In the genomic region with DNA sequence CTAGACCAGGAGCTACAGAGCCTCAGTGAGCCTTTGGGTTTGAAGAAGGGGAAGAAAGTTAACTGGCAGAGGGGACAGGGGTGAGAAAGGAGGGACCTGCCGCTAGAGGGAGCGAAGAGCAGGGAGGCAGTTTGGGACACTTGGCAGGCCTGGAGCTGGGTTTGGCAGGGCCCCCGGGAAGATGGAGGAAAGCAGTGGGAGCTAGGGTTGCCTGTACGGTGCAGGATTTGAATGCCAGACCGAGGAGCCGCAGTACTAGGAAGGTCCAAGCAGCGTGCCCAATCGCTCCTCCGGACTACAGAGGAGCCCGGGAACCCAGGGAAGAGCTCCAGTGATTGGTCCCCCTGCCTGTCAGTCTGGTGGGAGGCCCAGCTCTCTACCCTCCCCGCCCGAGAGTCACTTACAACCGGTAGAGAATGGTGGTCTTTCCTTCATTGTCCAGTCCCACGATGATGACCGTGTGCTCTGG, we compare ENCODE assay signal across 8 cellular contexts. TPM values are rescaled to one million over a fixed set of nuclear protein-coding genes. Genes with fewer than 3 reads are reported as not detected.
DNase-seq lines count a peak whose midpoint lies in the region; ATAC-seq and TF ChIP-seq lines count a peak whose summit lies in the region.

No MANE protein-coding gene starts in this region.

- H3K36me3 Mint-ChIP-seq in endothelial cell (ENCODE audit: low read depth, unreplicated experiment), result peaks cover 3% of the 10 kb centered on the region

- no peak overlapping the region for H4K5ac ChIP-seq in mesendoderm (ENCODE audit: low read length)

- WGBS in mesendoderm (ENCODE audit: extremely low coverage, insufficient coverage, low lambda C conversion rate), result no CpG with 5 or more reads among the region's 15 CpGs

- H3K18ac ChIP-seq in mesendoderm (ENCODE audit: low read length), result no peak overlapping the region

- H3K4me3 Mint-ChIP-seq in endothelial cell (ENCODE audit: unreplicated experiment), result peak overlapping the region; percentile 93

- no peaks in the 10 kb centered on the region for H3K79me1 ChIP-seq in mesendoderm (ENCODE audit: low read length)

- no peak overlapping the region for H3K27ac ChIP-seq in mesendoderm (ENCODE audit: low read depth, low read length)

- H3K79me2 ChIP-seq in mesendoderm (ENCODE audit: control insufficient read depth, insufficient read depth, low read length), result no peaks in the 10 kb centered on the region

- no peak overlapping the region for H2BK120ac ChIP-seq in mesendoderm (ENCODE audit: low read depth, low read length)

- no peak overlapping the region for H3K23ac ChIP-seq in mesendoderm (ENCODE audit: low read length)

- peak overlapping the region; percentile 90 for H3K4me2 ChIP-seq in mesendoderm (ENCODE audit: low read length)

- ATAC-seq in HG03108 (IDR thresholded peaks at IDR 0.05; ENCODE audit: unreplicated experiment), result peak; percentile 78
- no peak for ATAC-seq in HG03439 (IDR thresholded peaks at IDR 0.05; ENCODE audit: unreplicated experiment)

- H2BK5ac ChIP-seq in mesendoderm (ENCODE audit: low read length), result no peak overlapping the region

- no peak overlapping the region for H3K4ac ChIP-seq in mesendoderm (ENCODE audit: low read depth, low read length)

- H3K56ac ChIP-seq in mesendoderm (ENCODE audit: low read length), result peak overlapping the region; percentile 89

- H3K4me3 ChIP-seq in mesendoderm (ENCODE audit: low read length), result peak overlapping the region; percentile 46

- peaks cover 7% of the 10 kb centered on the region for H3K27me3 Mint-ChIP-seq in endothelial cell (ENCODE audit: unreplicated experiment)

- no peak overlapping the region for H2AK5ac ChIP-seq in mesendoderm (ENCODE audit: low read length)

- peak overlapping the region; percentile 62 for H3K9ac ChIP-seq in mesendoderm (ENCODE audit: low read length)

- DNase-seq in NCI-H82 treated with DMSO at 0.1 percent for 48 hours (lab: John Stamatoyannopoulos, UW; ENCODE audit: unreplicated experiment) (peak; percentile 68), endothelial cell (ENCODE audit: low spot score) (peak; percentile 74), mesendoderm (peak; percentile 97)
- DNase-seq in activated CD8-positive, alpha-beta memory T cell treated with anti-CD3 and anti-CD28 coated beads for 4 hours (ENCODE audit: low read depth in 2 of 2), result peak; percentile 53 to 58
- peak; percentile 62 for DNase-seq in stimulated activated CD8-positive, alpha-beta memory T cell treated with anti-CD3 and anti-CD28 coated beads, Interleukin-12 subunit alpha, Interleukin-12 subunit beta, amount 100 ng/mL, for 4 hours (ENCODE audit: low read depth)

- H4K8ac ChIP-seq in mesendoderm (ENCODE audit: low read depth, low read length), result no peak overlapping the region

- H3K27me3 ChIP-seq in mesendoderm (ENCODE audit: insufficient read depth, low read length, poor library complexity), result peaks cover 10% of the 10 kb centered on the region

- H3K27ac Mint-ChIP-seq in endothelial cell (ENCODE audit: unreplicated experiment), result no peak overlapping the region

- TF ChIP-seq CTCF in GM12872 (IDR thresholded peaks at IDR 0.05; ENCODE audit: insufficient read depth, low read depth, low read length) (peak; percentile 93), endothelial cell (IDR thresholded peaks at IDR 0.05; ENCODE audit: unreplicated experiment) (peak; percentile 72)

- H2BK15ac ChIP-seq in mesendoderm (replicated peaks; ENCODE audit: low read depth), result no peak overlapping the region

- no peaks in the 10 kb centered on the region for H3K36me3 ChIP-seq in mesendoderm (ENCODE audit: control insufficient read depth, insufficient read depth, low read length)

- peaks cover 16% of the 10 kb centered on the region for H3K4me1 Mint-ChIP-seq in endothelial cell (ENCODE audit: unreplicated experiment)

- no peaks in the 10 kb centered on the region for H3K4me1 ChIP-seq in mesendoderm (ENCODE audit: control insufficient read depth, low read depth, low read length)

- H3K9me3 Mint-ChIP-seq in endothelial cell (ENCODE audit: unreplicated experiment), result no peaks in the 10 kb centered on the region

RNA-seq across cellular contexts. Expression of gene ARL5C, which starts 1.3 kb away (rescaled TPM):
- not detected for total RNA-seq in endothelial cell (ENCODE audit: unreplicated experiment)
- polyA plus RNA-seq in mesendoderm (2013, experiment 1 of 2), result not detected
- polyA plus RNA-seq in mesendoderm (2013, experiment 2 of 2), result not detected

RNA-seq across cellular contexts. Expression of gene PLXDC1, which starts 13.3 kb away (rescaled TPM):
- total RNA-seq in endothelial cell (ENCODE audit: unreplicated experiment), result 3.7 TPM
- 0.44 TPM for polyA plus RNA-seq in mesendoderm (2013, experiment 1 of 2)
- 0.24 TPM for polyA plus RNA-seq in mesendoderm (2013, experiment 2 of 2)

RNA-seq across cellular contexts. Expression of gene CACNB1, which starts 32.8 kb away (rescaled TPM):
- total RNA-seq in endothelial cell (ENCODE audit: unreplicated experiment), result 10.2 TPM
- polyA plus RNA-seq in mesendoderm (2013, experiment 1 of 2), result 4.3 TPM
- polyA plus RNA-seq in mesendoderm (2013, experiment 2 of 2), result 4.5 TPM

RNA-seq across cellular contexts. Expression of gene RPL19, which starts 35.4 kb away (rescaled TPM):
- total RNA-seq in endothelial cell (ENCODE audit: unreplicated experiment), result 1,851 TPM
- polyA plus RNA-seq in mesendoderm (2013, experiment 1 of 2), result 2,776 TPM
- polyA plus RNA-seq in mesendoderm (2013, experiment 2 of 2), result 2,856 TPM
